In the genomic region with DNA sequence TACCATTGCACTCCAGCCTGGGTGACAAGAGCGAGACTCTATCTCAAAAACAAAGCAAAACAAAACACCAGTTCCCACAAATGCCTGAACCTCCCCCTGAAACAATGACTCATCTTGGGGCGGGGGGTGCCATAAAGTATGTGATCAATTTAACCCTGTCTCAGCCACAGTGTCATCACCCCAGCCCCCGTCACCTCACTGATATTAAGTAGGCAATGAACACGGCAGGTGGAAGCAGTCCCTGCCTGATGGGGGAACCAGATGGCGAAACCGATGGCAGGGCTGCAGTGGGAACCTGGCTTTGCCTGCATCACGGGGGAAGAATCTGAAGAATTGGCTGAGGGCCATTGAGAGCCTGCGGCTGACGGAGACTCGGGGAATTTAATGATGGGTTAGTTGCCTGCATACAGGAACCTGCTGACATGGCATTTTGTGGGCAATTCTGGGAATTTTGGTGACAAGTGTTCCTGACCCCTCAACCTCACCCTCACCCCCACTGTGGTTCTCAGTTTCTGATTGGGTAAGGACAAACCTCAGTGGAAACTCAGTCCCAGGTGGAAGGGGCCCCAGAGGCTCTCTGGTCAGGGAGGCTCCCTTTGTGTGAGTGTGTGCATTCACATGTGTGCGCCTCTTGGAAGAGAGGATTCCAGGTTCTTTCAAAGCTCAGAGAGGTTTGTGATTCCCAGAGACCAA, we compare ENCODE assay signal across 8 cellular contexts. TPM values are rescaled to one million over a fixed set of nuclear protein-coding genes. Genes with fewer than 3 reads are reported as not detected.
DNase-seq lines count a peak whose midpoint lies in the region; ATAC-seq and TF ChIP-seq lines count a peak whose summit lies in the region.

No MANE protein-coding gene starts in this region.

- ATAC-seq in natural killer cell (peak in 2 of 3 donors; percentile 33 to 38), GM19467 (IDR thresholded peaks at IDR 0.05; ENCODE audit: unreplicated experiment) (no peak)
- ATAC-seq in natural killer cell treated with Interleukin-12 subunit alpha and Interleukin-12 subunit beta and Interleukin-15 and Interleukin-18, amount 100 ng/mL, for 72 hours: no peak

- intact Hi-C loops in natural killer cell (cut with micrococcal nuclease): no loop called here

- no peaks in the 10 kb centered on the region for H3K36me3 Mint-ChIP-seq in natural killer cell
- H3K36me3 Mint-ChIP-seq in natural killer cell treated with Interleukin-12 subunit alpha and Interleukin-12 subunit beta and Interleukin-15 and Interleukin-18, amount 100 ng/mL, for 72 hours: no peaks in the 10 kb centered on the region

- no peak overlapping the region for H3K27ac Mint-ChIP-seq in natural killer cell
- no peak overlapping the region for H3K27ac Mint-ChIP-seq in natural killer cell treated with Interleukin-12 subunit alpha and Interleukin-12 subunit beta and Interleukin-15 and Interleukin-18, amount 100 ng/mL, for 72 hours

- H3K4me3 Mint-ChIP-seq in natural killer cell: no peak overlapping the region
- H3K4me3 Mint-ChIP-seq in natural killer cell treated with Interleukin-12 subunit alpha and Interleukin-12 subunit beta and Interleukin-15 and Interleukin-18, amount 100 ng/mL, for 72 hours: no peak overlapping the region

- no peaks in the 10 kb centered on the region for H3K9me3 Mint-ChIP-seq in natural killer cell
- H3K9me3 Mint-ChIP-seq in natural killer cell treated with Interleukin-12 subunit alpha and Interleukin-12 subunit beta and Interleukin-15 and Interleukin-18, amount 100 ng/mL, for 72 hours: no peaks in the 10 kb centered on the region

- H3K4me1 Mint-ChIP-seq in natural killer cell: peaks cover 0 to 5% of the 10 kb centered on the region in 2 donors
- peaks cover 0 to 3% of the 10 kb centered on the region in 2 donors for H3K4me1 Mint-ChIP-seq in natural killer cell treated with Interleukin-12 subunit alpha and Interleukin-12 subunit beta and Interleukin-15 and Interleukin-18, amount 100 ng/mL, for 72 hours (ENCODE audit: low read depth in 2 of 2)

- TF ChIP-seq CTCF in natural killer cell (IDR thresholded peaks at IDR 0.05): no peak

- H3K27me3 Mint-ChIP-seq in natural killer cell (ENCODE audit: low read depth in 2 of 2): peaks cover 0 to 16% of the 10 kb centered on the region in 2 donors
- peaks cover 14 to 15% of the 10 kb centered on the region in 2 donors for H3K27me3 Mint-ChIP-seq in natural killer cell treated with Interleukin-12 subunit alpha and Interleukin-12 subunit beta and Interleukin-15 and Interleukin-18, amount 100 ng/mL, for 72 hours

- DNase-seq in natural killer cell (no peak), T1000 (lab: John Stamatoyannopoulos, UW) (peak; percentile 86), glomerular visceral epithelial cell (ENCODE audit: extremely low spot score) (peak; percentile 91), SKM-1 treated with dmso at 0.1 percent for 144 hours (lab: John Stamatoyannopoulos, UW; ENCODE audit: unreplicated experiment) (no peak)
- no peak for DNase-seq in natural killer cell treated with Interleukin-12 subunit alpha and Interleukin-12 subunit beta and Interleukin-15 and Interleukin-18, amount 100 ng/mL, for 72 hours (ENCODE audit: low spot score)
- peak; percentile 70 for DNase-seq in stimulated activated CD8-positive, alpha-beta memory T cell treated with anti-CD3 and anti-CD28 coated beads, Interleukin-4, amount 100 ng/mL, for 48 hours
- DNase-seq in stimulated activated naive CD4-positive, alpha-beta T cell treated with Interleukin-2 at 50 U/mL for 16 hours (lab: John Stamatoyannopoulos, UW): no peak

RNA-seq across cellular contexts. Expression of a gene that starts 39.1 kb away (rescaled TPM):
- not detected for total RNA-seq in natural killer cell
- total RNA-seq in natural killer cell treated with Interleukin-12 subunit alpha and Interleukin-12 subunit beta and Interleukin-15 and Interleukin-18, amount 100 ng/mL, for 72 hours: not detected

Comparison
In these comparisons a context has a peak if more than half of its experiments do, and no peak if none do; other contexts are left out.
1. ATAC-seq: peak in natural killer cell (2 of 3); none in natural killer cell treated with Interleukin-12 subunit alpha and Interleukin-12 subunit beta and Interleukin-15 and Interleukin-18, amount 100 ng/mL, for 72 hours (0 of 2) and GM19467 (single experiment).
2. DNase-seq: peak in T1000 (single experiment), glomerular visceral epithelial cell (single experiment) and stimulated activated CD8-positive, alpha-beta memory T cell treated with anti-CD3 and anti-CD28 coated beads, Interleukin-4, amount 100 ng/mL, for 48 hours (single experiment); none in natural killer cell (single experiment), natural killer cell treated with Interleukin-12 subunit alpha and Interleukin-12 subunit beta and Interleukin-15 and Interleukin-18, amount 100 ng/mL, for 72 hours (single experiment), SKM-1 treated with dmso at 0.1 percent for 144 hours (single experiment) and stimulated activated naive CD4-positive, alpha-beta T cell treated with Interleukin-2 at 50 U/mL for 16 hours (single experiment).